ENCODE assay signal across 23 cellular contexts in genomic region chr10:126016156-126016805, GRCh38.
"Had no signal": no experiment of that assay in that cellular context is flagged by ENCODE, and none has a peak within 500 bp of the region (broad histone marks: within the 10 kb centered on the region; RNA-seq: fewer than 3 reads in every experiment).

No MANE protein-coding gene starts in this region.

- H3K27ac ChIP-seq: ascending aorta, cardiac muscle cell, right lobe of liver, testis had no signal

- H3K9me3 ChIP-seq: ascending aorta, mucosa of descending colon, pancreas, right lobe of liver, testis had no signal

- H3K4me3 ChIP-seq: ascending aorta, cardiac muscle cell, mucosa of descending colon, pancreas, right lobe of liver, testis had no signal

- H3K27me3 Mint-ChIP-seq: type B pancreatic cell had no signal

- H3K36me3 ChIP-seq: ascending aorta, cardiac muscle cell, pancreas, right lobe of liver had no signal

- DNase-seq: activated CD4-positive, alpha-beta T cell treated with anti-CD3 and anti-CD28 coated beads, Interleukin-2, amount 50 U/mL, for 4 hours; activated effector memory CD4-positive, alpha-beta T cell treated with anti-CD3 and anti-CD28 coated beads, Interleukin-2, amount 50 U/mL, for 16 hours; activated naive CD4-positive, alpha-beta T cell treated with anti-CD3 and anti-CD28 coated beads, Interleukin-2, amount 50 U/mL, for 16 hours; activated T-cell treated with anti-CD3 and anti-CD28 coated beads, Interleukin-2, amount 50 U/mL, for 72 hours; dermis blood vessel endothelial cell; effector memory CD4-positive, alpha-beta T cell; glutamatergic neuron; hippocampal formation; left ventricle myocardium superior; mucosa of descending colon; naive thymus-derived CD4-positive, alpha-beta T cell; pancreas; right lobe of liver; stimulated activated CD4-positive, alpha-beta T cell treated with anti-CD3 and anti-CD28 coated beads, Interleukin-4, amount 100 ng/mL, for 24 hours; testis had no signal

- H3K4me1 ChIP-seq: ascending aorta, pancreas, right lobe of liver, testis had no signal

- H3K4me3 Mint-ChIP-seq: activated T-cell treated with anti-CD3 and anti-CD28 coated beads, Interleukin-2, amount 50 U/mL, for 72 hours; memory B cell; naive thymus-derived CD4-positive, alpha-beta T cell; stimulated activated effector memory CD8-positive, alpha-beta T cell treated with anti-CD3 and anti-CD28 coated beads, Interleukin-12 subunit alpha, Interleukin-12 subunit beta, amount 100 ng/mL, for 72 hours; T-helper 2 cell treated with Interferon-gamma antibody and Interleukin-4, amounts not matched to agents 5 μg/mL and 100 μg/mL, for 36 hours; type B pancreatic cell had no signal

- H3K36me3 Mint-ChIP-seq: naive thymus-derived CD4-positive, alpha-beta T cell; stimulated activated effector memory CD8-positive, alpha-beta T cell treated with anti-CD3 and anti-CD28 coated beads, Interleukin-12 subunit alpha, Interleukin-12 subunit beta, amount 100 ng/mL, for 72 hours had no signal

- H3K27me3 ChIP-seq: ascending aorta, cardiac muscle cell, pancreas, right lobe of liver, testis had no signal

- H3K9me3 Mint-ChIP-seq: activated T-cell treated with anti-CD3 and anti-CD28 coated beads, Interleukin-2, amount 50 U/mL, for 72 hours; memory B cell; naive thymus-derived CD4-positive, alpha-beta T cell; stimulated activated effector memory CD8-positive, alpha-beta T cell treated with anti-CD3 and anti-CD28 coated beads, Interleukin-12 subunit alpha, Interleukin-12 subunit beta, amount 100 ng/mL, for 72 hours; T-helper 2 cell treated with Interferon-gamma antibody and Interleukin-4, amounts not matched to agents 5 μg/mL and 100 μg/mL, for 36 hours; type B pancreatic cell had no signal

- FAIRE-seq: keratinocyte, pancreas, TTC549 had no signal

- ATAC-seq: activated T-cell treated with anti-CD3 and anti-CD28 coated beads, Interleukin-2, amount 50 U/mL, for 72 hours; left ventricle myocardium superior; mucosa of descending colon; naive thymus-derived CD4-positive, alpha-beta T cell; right lobe of liver; stimulated activated effector memory CD8-positive, alpha-beta T cell treated with anti-CD3 and anti-CD28 coated beads, Interleukin-12 subunit alpha, Interleukin-12 subunit beta, amount 100 ng/mL, for 72 hours had no signal

- H3K27ac Mint-ChIP-seq: activated T-cell treated with anti-CD3 and anti-CD28 coated beads, Interleukin-2, amount 50 U/mL, for 72 hours; memory B cell; naive thymus-derived CD4-positive, alpha-beta T cell; stimulated activated effector memory CD8-positive, alpha-beta T cell treated with anti-CD3 and anti-CD28 coated beads, Interleukin-12 subunit alpha, Interleukin-12 subunit beta, amount 100 ng/mL, for 72 hours; T-helper 2 cell treated with Interferon-gamma antibody and Interleukin-4, amounts not matched to agents 5 μg/mL and 100 μg/mL, for 36 hours; type B pancreatic cell had no signal
